8 cellular contexts compared by ENCODE assay signal in the genomic region with DNA sequence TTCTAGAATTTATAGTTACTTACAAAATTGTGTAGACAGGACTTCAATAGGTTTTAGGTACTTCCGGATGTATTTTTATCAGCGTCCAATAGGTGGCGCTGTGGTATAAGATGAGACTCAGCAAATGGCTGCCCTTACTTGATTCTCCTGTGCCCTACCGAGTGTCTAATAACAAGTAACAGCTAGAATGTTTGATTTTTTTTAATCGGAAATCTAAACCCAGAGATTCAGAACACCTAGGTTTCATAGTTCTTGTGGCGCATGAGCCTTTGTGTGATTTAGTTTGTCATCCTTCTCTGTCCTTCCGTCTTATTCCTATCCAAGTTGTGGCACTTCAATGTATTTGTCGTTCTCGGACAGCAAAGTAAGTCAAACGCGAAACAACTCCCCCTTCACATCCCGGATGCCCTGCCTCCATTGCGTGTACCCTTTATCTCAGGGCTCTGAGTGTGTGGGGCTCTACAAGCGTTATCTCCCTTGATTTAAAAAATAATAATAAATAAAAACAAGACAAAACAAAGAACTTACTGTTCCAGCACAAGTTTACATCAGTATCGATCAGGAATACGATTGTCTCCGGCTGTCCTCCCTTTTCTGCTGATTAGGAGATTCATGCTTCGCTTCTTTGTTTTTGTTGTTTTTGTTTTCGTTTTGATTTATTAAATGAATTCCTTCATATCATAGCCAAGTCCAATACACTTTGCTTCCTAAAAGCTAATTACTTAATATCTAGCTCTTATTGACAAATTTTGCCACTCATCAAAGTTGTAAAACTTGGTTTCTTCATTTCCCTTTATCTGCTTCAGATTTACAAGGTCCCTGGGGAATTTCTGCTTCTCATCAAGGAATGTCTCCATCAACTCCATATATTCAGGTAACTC. TPM values are rescaled to one million over a fixed set of nuclear protein-coding genes. Genes with fewer than 3 reads are reported as not detected.
DNase-seq lines count a peak whose midpoint lies in the region; FAIRE-seq and TF ChIP-seq lines count a peak whose summit lies in the region.

No MANE protein-coding gene starts in this region.

- no peak overlapping the region for H4K8ac ChIP-seq in neuronal stem cell (ENCODE audit: low read depth, low read length)

- H3K27ac ChIP-seq in neuronal stem cell (replicated peaks; ENCODE audit: low read length) (no peak overlapping the region), subcutaneous abdominal adipose tissue (ENCODE audit: low read depth, low read length) (peak overlapping the region; percentile 52)

- no peak overlapping the region for H2BK15ac ChIP-seq in neuronal stem cell (ENCODE audit: low read length)

- H3K27me3 ChIP-seq in neuronal stem cell (ENCODE audit: control insufficient read depth in 3 of 3, insufficient read depth in 3 of 3, low read depth in 1 of 3, low read length in 3 of 3), result peaks cover 0 to 1% (median 0%) of the 10 kb centered on the region in 3 experiments
- H3K27me3 ChIP-seq in subcutaneous abdominal adipose tissue (ENCODE audit: control insufficient read depth in 5 of 5, insufficient read depth in 4 of 5, low read length in 5 of 5), result no peaks in the 10 kb centered on the region

- H2AK5ac ChIP-seq in neuronal stem cell (ENCODE audit: low read depth, low read length), result no peak overlapping the region

- peak overlapping the region; percentile 34 for H3K4me2 ChIP-seq in neuronal stem cell (ENCODE audit: insufficient read depth, low read length, poor library complexity, severe bottlenecking)

- H3K4me3 ChIP-seq in foreskin fibroblast (ENCODE audit: low read depth in 1 of 2, low read length in 2 of 2) (peak overlapping the region; percentile 43 to 69), neuronal stem cell (ENCODE audit: low read length in 2 of 2) (peak overlapping the region in 1 of 2 donors; percentile 14), subcutaneous abdominal adipose tissue (ENCODE audit: low read depth in 1 of 5, low read length in 5 of 5) (peak overlapping the region; percentile 66 to 84 (median 81))

- H3K18ac ChIP-seq in neuronal stem cell (ENCODE audit: low read length), result no peak overlapping the region

- H3K9ac ChIP-seq in neuronal stem cell (ENCODE audit: low read depth, low read length, poor library complexity) (no peak overlapping the region), subcutaneous abdominal adipose tissue (ENCODE audit: low read length in 5 of 5) (peak overlapping the region; percentile 12 to 78 (median 74))

- no peak overlapping the region for H2BK120ac ChIP-seq in neuronal stem cell (ENCODE audit: low read depth, low read length)

- H2BK5ac ChIP-seq in neuronal stem cell (ENCODE audit: low read length), result no peak overlapping the region

- H2BK12ac ChIP-seq in neuronal stem cell (ENCODE audit: low read length), result no peak overlapping the region

- TF ChIP-seq POLR2A in H54 (IDR thresholded peaks at IDR 0.05; ENCODE audit: low read depth, low read length) (no peak), Raji (IDR thresholded peaks at IDR 0.05; ENCODE audit: insufficient read depth, low read depth, low read length) (0 out of 2 replicates have a peak, but pooled peaks have one; percentile 16)

- no peak overlapping the region for H3K4ac ChIP-seq in neuronal stem cell (ENCODE audit: low read length)

- peak; percentile 61 for TF ChIP-seq CTCF in foreskin fibroblast (IDR thresholded peaks at IDR 0.05; ENCODE audit: low read depth, low read length)

- no CpG with 5 or more reads among the region's 19 CpGs for WGBS in neuronal stem cell (ENCODE audit: extremely low coverage in 2 of 2, insufficient read length in 2 of 2, insufficient replicate concordance in 1 of 2), 2 donors

- H2AFZ ChIP-seq in neuronal stem cell (ENCODE audit: low read length), result peak overlapping the region; percentile 89

- FAIRE-seq in H54 (lab: Jason Lieb, UNC), result no peak

- peaks cover 0 to 3% of the 10 kb centered on the region in 2 donors for H3K9me3 ChIP-seq in neuronal stem cell (replicated peaks in 1 of 2; ENCODE audit: control insufficient read depth in 2 of 2, insufficient read depth in 1 of 2, low read depth in 1 of 2, low read length in 2 of 2)
- H3K9me3 ChIP-seq in subcutaneous abdominal adipose tissue (ENCODE audit: control insufficient read depth in 5 of 5, low read length in 5 of 5), result no peaks in the 10 kb centered on the region

- H3K4me1 ChIP-seq in neuronal stem cell (ENCODE audit: control insufficient read depth in 2 of 2, insufficient read depth in 1 of 2, low read depth in 1 of 2, low read length in 2 of 2), result peaks cover 2 to 6% of the 10 kb centered on the region in 2 donors
- H3K4me1 ChIP-seq in subcutaneous abdominal adipose tissue (ENCODE audit: control insufficient read depth in 5 of 5, insufficient read depth in 5 of 5, low read length in 5 of 5), result peaks cover 0 to 6% (median 0%) of the 10 kb centered on the region in 5 donors

- H3K14ac ChIP-seq in neuronal stem cell (ENCODE audit: low read length), result no peak overlapping the region

- H3K23ac ChIP-seq in neuronal stem cell (ENCODE audit: low read depth, low read length, poor library complexity), result no peak overlapping the region

- H4K91ac ChIP-seq in neuronal stem cell (ENCODE audit: low read depth, low read length, poor library complexity), result no peak overlapping the region

- H3K36me3 ChIP-seq in neuronal stem cell (replicated peaks in 1 of 2; ENCODE audit: control insufficient read depth in 2 of 2, insufficient read depth in 2 of 2, low read length in 2 of 2) (no peaks in the 10 kb centered on the region), subcutaneous abdominal adipose tissue (ENCODE audit: control insufficient read depth in 5 of 5, insufficient read depth in 5 of 5, low read length in 5 of 5) (no peaks in the 10 kb centered on the region)

- DNase-seq in EH (ENCODE audit: low read depth), result peak; percentile 89
- peak; percentile 47 for DNase-seq in H54 (ENCODE audit: insufficient read length, low spot score)
- DNase-seq in M059J (ENCODE audit: low read depth), result peak; percentile 88
- peak; percentile 53 for DNase-seq in activated effector memory CD4-positive, alpha-beta T cell treated with Interleukin-2 at 50 U/mL for 16 hours
- DNase-seq in foreskin fibroblast, result peak; percentile 83 to 95
- peak; percentile 86 for DNase-seq in neuronal stem cell (ENCODE audit: low spot score)

- no peaks in the 10 kb centered on the region for H3K79me1 ChIP-seq in neuronal stem cell (ENCODE audit: low read depth, low read length)

RNA-seq across cellular contexts. Expression of gene SLC30A5, which starts 50.7 kb away (rescaled TPM):
- total RNA-seq in M059J (2014; rRNA removed; shearing (Covaris generic)), result 55.8 and 85.6 TPM in 2 replicates
- polyA plus RNA-seq in neuronal stem cell (2013, experiment 1 of 2), result 27.2 TPM
- 28.0 TPM for polyA plus RNA-seq in neuronal stem cell (2013, experiment 2 of 2)
